8 cellular contexts compared by ENCODE assay signal in the genomic region with DNA sequence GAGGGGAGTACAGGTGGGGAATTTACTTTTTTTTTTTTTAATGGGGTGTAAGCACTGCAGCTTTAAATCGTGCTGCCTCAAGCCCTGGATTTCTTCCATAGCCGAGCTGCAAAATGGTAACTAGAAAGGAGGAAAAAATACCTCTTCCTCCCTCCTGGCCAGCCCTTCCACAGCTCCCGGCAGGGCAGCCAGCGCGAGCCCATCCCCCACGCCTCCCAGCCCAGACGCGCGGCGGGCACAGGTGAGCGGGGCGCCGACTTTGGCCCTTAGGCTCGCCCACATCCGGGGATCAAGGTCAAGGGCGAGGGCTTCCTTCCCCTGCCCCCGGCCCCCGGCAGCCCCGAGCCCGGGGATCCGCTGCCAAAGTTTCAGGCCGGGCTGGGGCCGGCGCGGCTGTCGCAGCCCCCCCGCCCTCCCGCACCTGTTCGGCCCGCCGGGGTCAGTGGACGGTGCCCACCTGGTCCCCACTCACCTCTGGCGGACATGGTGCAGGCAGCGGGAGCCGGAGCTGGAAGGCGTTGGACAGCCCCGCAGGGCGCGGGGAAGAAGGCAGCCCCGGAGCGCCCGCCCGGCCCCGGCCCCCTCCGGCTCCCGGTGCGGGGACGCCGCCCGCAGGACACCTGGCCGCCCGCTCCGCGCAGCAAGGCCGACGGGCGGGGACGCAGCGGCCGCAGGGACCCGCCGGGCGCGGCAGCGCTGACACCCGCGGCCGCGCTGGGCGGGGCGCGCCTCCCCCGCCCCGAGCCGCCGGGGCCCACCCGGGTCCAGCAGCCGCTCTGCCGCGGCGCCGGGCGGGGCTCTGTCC. TPM values are rescaled to one million over a fixed set of nuclear protein-coding genes. Genes with fewer than 3 reads are reported as not detected.
DNase-seq lines count a peak whose midpoint lies in the region; ATAC-seq, FAIRE-seq and TF ChIP-seq lines count a peak whose summit lies in the region.

No MANE protein-coding gene starts in this region.

- peaks cover 59% of the 10 kb centered on the region for H3K27me3 Mint-ChIP-seq in activated CD4-positive, alpha-beta T cell treated with anti-CD3 and anti-CD28 coated beads, Interleukin-2, amount 10 ng/mL, durations not matched to agents 7 days and 5 days

- intact Hi-C loops in mucosa of descending colon (cut with DNase I, micrococcal nuclease), result no loop called here

- H3K36me3 Mint-ChIP-seq in activated CD4-positive, alpha-beta T cell treated with anti-CD3 and anti-CD28 coated beads, Interleukin-2, amount 10 ng/mL, durations not matched to agents 7 days and 5 days (ENCODE audit: low read depth), result no peaks in the 10 kb centered on the region

- no peak for DNase-seq in activated CD4-positive, alpha-beta T cell treated with anti-CD3 and anti-CD28 coated beads, Interleukin-2, amount 10 ng/mL, durations not matched to agents 7 days and 5 days
- no peak for DNase-seq in activated CD4-positive, alpha-beta T cell treated with anti-CD3 and anti-CD28 coated beads, Interleukin-2, amount 50 U/mL, for 4 hours
- no peak for DNase-seq in SJSA1 (ENCODE audit: low read depth in 1 of 2, low spot score in 2 of 2)
- peak; percentile 65 to 83 (median 68) for DNase-seq in mucosa of descending colon
- peak; percentile 54 for DNase-seq in urothelium cell line (ENCODE audit: low spot score)
- DNase-seq in putamen (ENCODE audit: low spot score), result no peak

- peak overlapping the region; percentile 66 for H3K4me3 Mint-ChIP-seq in activated CD4-positive, alpha-beta T cell treated with anti-CD3 and anti-CD28 coated beads, Interleukin-2, amount 10 ng/mL, durations not matched to agents 7 days and 5 days

- no peak overlapping the region for H3K27ac ChIP-seq in SJSA1

- H3K27me3 ChIP-seq in SJSA1 (replicated peaks), result no peaks in the 10 kb centered on the region; the same call in 1 of the 2 replicates
- H3K27me3 ChIP-seq in endocrine pancreas (ENCODE audit: control insufficient read depth, insufficient read depth, low read length), result no peaks in the 10 kb centered on the region

- H3K4me1 ChIP-seq in SJSA1 (replicated peaks) (peaks cover 5% of the 10 kb centered on the region; the same call in 1 of the 2 replicates), endocrine pancreas (ENCODE audit: control insufficient read depth, insufficient read depth, low read length) (peaks cover 7% of the 10 kb centered on the region), mucosa of descending colon (ENCODE audit: low read depth) (peaks cover 17% of the 10 kb centered on the region)

- TF ChIP-seq CTCF in mucosa of descending colon (IDR thresholded peaks at IDR 0.05), result no peak

- no peak overlapping the region for H3K27ac Mint-ChIP-seq in activated CD4-positive, alpha-beta T cell treated with anti-CD3 and anti-CD28 coated beads, Interleukin-2, amount 10 ng/mL, durations not matched to agents 7 days and 5 days

- no peak for FAIRE-seq in urothelium cell line (lab: Jason Lieb, UNC)

- H3K9me3 ChIP-seq in SJSA1 (replicated peaks) (no peaks in the 10 kb centered on the region), endocrine pancreas (ENCODE audit: control insufficient read depth, low read length) (no peaks in the 10 kb centered on the region), mucosa of descending colon (no peaks in the 10 kb centered on the region)

- H3K9ac ChIP-seq in endocrine pancreas (ENCODE audit: control insufficient read depth, insufficient read depth, low read length), result peak overlapping the region; percentile 56

- H3K9me3 Mint-ChIP-seq in activated CD4-positive, alpha-beta T cell treated with anti-CD3 and anti-CD28 coated beads, Interleukin-2, amount 10 ng/mL, durations not matched to agents 7 days and 5 days, result no peaks in the 10 kb centered on the region

- H3K36me3 ChIP-seq in SJSA1, result no peaks in the 10 kb centered on the region
- H3K36me3 ChIP-seq in endocrine pancreas (ENCODE audit: control insufficient read depth, insufficient read depth, low read length), result no peaks in the 10 kb centered on the region
- H3K36me3 ChIP-seq in mucosa of descending colon (ENCODE audit: low read depth), result no peaks in the 10 kb centered on the region

- CTCF ChIA-PET in activated CD4-positive, alpha-beta T cell treated with anti-CD3 and anti-CD28 coated beads, Interleukin-2, amount 10 ng/mL, durations not matched to agents 7 days and 5 days (lab: Charles Lee), result no interaction called here

- H3K4me3 ChIP-seq in SJSA1, result peak overlapping the region; percentile 45
- H3K4me3 ChIP-seq in endocrine pancreas (ENCODE audit: control insufficient read depth, insufficient read depth, low read length), result peak overlapping the region; percentile 90
- H3K4me3 ChIP-seq in mucosa of descending colon, result peak overlapping the region; percentile 34

- POLR2A ChIA-PET in activated CD4-positive, alpha-beta T cell treated with anti-CD3 and anti-CD28 coated beads, Interleukin-2, amount 10 ng/mL, durations not matched to agents 7 days and 5 days (lab: Charles Lee), result no interaction called here

- ATAC-seq in mucosa of descending colon (peak; percentile 79), GM19452 (IDR thresholded peaks at IDR 0.05; ENCODE audit: unreplicated experiment) (no peak)

- H3K4me1 Mint-ChIP-seq in activated CD4-positive, alpha-beta T cell treated with anti-CD3 and anti-CD28 coated beads, Interleukin-2, amount 10 ng/mL, durations not matched to agents 7 days and 5 days, result peaks cover 12% of the 10 kb centered on the region

RNA-seq across cellular contexts. Expression of a gene that starts 53.8 kb away (rescaled TPM):
- 10 to 100 TPM; 23.3 to 34.2 TPM for total RNA-seq in activated CD4-positive, alpha-beta T cell treated with anti-CD3 and anti-CD28 coated beads, Interleukin-2, amount 10 ng/mL, durations not matched to agents 7 days and 5 days
- total RNA-seq in SJSA1 (2014; rRNA removed; shearing (Covaris generic)), result 18.5 and 24.8 TPM in 2 replicates
- total RNA-seq in mucosa of descending colon, result 10 to 100 TPM; 14.8 to 29.7 (median 15.0) TPM

Comparison
In these comparisons a context has a peak if more than half of its experiments do, and no peak if none do; other contexts are left out.
1. DNase-seq: peak in mucosa of descending colon (3 of 3) and urothelium cell line (single experiment); none in activated CD4-positive, alpha-beta T cell treated with anti-CD3 and anti-CD28 coated beads, Interleukin-2, amount 10 ng/mL, durations not matched to agents 7 days and 5 days (single experiment), activated CD4-positive, alpha-beta T cell treated with anti-CD3 and anti-CD28 coated beads, Interleukin-2, amount 50 U/mL, for 4 hours (0 of 2), SJSA1 (0 of 2) and putamen (single experiment).
2. H3K4me3 ChIP-seq: peak in every context shown above with its lines; median percentile 90 in endocrine pancreas; 45 in SJSA1; 34 in mucosa of descending colon.